1 cellular context compared by ENCODE assay signal in the genomic region with DNA sequence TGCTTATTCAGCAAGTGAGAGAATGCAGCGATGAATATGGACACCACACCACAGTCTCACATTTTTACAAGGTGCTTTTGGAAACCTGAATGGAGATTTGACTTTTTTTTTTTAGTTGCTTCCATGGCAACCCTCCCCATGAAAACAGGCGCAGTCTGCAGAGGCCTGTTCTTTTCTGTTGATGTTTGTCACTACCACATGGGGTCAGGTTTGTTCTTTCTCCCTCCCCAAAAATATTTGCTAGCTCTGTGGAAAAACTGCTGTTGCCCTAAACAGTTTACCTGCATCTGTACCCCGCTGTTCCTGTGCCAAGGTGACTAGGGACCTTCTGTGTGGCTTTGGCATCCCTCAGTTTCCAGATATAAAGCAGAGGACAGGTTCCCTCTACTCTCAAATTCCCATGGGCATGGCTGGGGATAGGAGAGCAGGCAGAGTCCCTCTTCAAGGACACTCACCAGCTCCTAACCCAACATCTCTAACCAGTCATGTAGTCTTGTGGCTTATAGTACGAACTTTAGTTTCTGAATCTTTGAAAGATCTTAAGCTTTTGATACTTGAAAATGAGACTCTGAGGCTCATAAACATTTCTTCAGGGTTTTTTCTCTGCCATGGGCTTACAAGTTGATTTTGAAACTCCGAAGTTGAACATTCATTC.
TF ChIP-seq lines count a peak whose summit lies in the region.

No MANE protein-coding gene starts in this region.

TF ChIP-seq in GM12878, 131 proteins besides CTCF, POLR2A, EP300 and RAD21:
- TF ChIP-seq, protein P1, sequence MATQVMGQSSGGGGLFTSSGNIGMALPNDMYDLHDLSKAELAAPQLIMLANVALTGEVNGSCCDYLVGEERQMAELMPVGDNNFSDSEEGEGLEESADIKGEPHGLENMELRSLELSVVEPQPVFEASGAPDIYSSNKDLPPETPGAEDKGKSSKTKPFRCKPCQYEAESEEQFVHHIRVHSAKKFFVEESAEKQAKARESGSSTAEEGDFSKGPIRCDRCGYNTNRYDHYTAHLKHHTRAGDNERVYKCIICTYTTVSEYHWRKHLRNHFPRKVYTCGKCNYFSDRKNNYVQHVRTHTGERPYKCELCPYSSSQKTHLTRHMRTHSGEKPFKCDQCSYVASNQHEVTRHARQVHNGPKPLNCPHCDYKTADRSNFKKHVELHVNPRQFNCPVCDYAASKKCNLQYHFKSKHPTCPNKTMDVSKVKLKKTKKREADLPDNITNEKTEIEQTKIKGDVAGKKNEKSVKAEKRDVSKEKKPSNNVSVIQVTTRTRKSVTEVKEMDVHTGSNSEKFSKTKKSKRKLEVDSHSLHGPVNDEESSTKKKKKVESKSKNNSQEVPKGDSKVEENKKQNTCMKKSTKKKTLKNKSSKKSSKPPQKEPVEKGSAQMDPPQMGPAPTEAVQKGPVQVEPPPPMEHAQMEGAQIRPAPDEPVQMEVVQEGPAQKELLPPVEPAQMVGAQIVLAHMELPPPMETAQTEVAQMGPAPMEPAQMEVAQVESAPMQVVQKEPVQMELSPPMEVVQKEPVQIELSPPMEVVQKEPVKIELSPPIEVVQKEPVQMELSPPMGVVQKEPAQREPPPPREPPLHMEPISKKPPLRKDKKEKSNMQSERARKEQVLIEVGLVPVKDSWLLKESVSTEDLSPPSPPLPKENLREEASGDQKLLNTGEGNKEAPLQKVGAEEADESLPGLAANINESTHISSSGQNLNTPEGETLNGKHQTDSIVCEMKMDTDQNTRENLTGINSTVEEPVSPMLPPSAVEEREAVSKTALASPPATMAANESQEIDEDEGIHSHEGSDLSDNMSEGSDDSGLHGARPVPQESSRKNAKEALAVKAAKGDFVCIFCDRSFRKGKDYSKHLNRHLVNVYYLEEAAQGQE (IDR thresholded peaks at IDR 0.05; ENCODE audit: low read depth, low read length): no peak
- no peak for TF ChIP-seq ZNF217 (IDR thresholded peaks at IDR 0.05)
- peak; percentile 64 for TF ChIP-seq SMC3 (IDR thresholded peaks at IDR 0.05; ENCODE audit: borderline replicate concordance, low read length)
- TF ChIP-seq PML (IDR thresholded peaks at IDR 0.05; ENCODE audit: low read length): no peak
- TF ChIP-seq, protein P2, sequence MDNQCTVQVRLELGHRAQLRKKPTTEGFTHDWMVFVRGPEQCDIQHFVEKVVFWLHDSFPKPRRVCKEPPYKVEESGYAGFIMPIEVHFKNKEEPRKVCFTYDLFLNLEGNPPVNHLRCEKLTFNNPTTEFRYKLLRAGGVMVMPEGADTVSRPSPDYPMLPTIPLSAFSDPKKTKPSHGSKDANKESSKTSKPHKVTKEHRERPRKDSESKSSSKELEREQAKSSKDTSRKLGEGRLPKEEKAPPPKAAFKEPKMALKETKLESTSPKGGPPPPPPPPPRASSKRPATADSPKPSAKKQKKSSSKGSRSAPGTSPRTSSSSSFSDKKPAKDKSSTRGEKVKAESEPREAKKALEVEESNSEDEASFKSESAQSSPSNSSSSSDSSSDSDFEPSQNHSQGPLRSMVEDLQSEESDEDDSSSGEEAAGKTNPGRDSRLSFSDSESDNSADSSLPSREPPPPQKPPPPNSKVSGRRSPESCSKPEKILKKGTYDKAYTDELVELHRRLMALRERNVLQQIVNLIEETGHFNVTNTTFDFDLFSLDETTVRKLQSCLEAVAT (IDR thresholded peaks at IDR 0.05): no peak
- TF ChIP-seq, protein P3, sequence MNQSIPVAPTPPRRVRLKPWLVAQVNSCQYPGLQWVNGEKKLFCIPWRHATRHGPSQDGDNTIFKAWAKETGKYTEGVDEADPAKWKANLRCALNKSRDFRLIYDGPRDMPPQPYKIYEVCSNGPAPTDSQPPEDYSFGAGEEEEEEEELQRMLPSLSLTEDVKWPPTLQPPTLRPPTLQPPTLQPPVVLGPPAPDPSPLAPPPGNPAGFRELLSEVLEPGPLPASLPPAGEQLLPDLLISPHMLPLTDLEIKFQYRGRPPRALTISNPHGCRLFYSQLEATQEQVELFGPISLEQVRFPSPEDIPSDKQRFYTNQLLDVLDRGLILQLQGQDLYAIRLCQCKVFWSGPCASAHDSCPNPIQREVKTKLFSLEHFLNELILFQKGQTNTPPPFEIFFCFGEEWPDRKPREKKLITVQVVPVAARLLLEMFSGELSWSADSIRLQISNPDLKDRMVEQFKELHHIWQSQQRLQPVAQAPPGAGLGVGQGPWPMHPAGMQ (IDR thresholded peaks at IDR 0.05; ENCODE audit: borderline replicate concordance): no peak
- no peak for TF ChIP-seq CREB1 (IDR thresholded peaks at IDR 0.05; ENCODE audit: low read depth)
- peak; percentile 72 for TF ChIP-seq ZNF384 (IDR thresholded peaks at IDR 0.05; ENCODE audit: borderline replicate concordance, low read depth, low read length)
- TF ChIP-seq SREBF1 (IDR thresholded peaks at IDR 0.05; ENCODE audit: low read length): no peak
